In genomic region chr11:64186205-64187165, GRCh38 we compare ENCODE assay signal across 1 cellular context.
TF ChIP-seq lines count a peak whose summit lies in the region.

No MANE protein-coding gene starts in this region.

TF ChIP-seq in H1, 55 proteins besides CTCF, POLR2A, EP300 and RAD21:
- TF ChIP-seq NRF1 (IDR thresholded peaks at IDR 0.05; ENCODE audit: low read depth, low read length) (no peak), SAP30 (IDR thresholded peaks at IDR 0.05; ENCODE audit: insufficient read depth, insufficient replicate concordance, low read length) (peak; percentile 61), KDM4A (IDR thresholded peaks at IDR 0.05; ENCODE audit: low read depth, low read length, severe bottlenecking) (peak; percentile 47), E2F6 (IDR thresholded peaks at IDR 0.05) (no peak), POLR2AphosphoS5 (IDR thresholded peaks at IDR 0.05; ENCODE audit: low read depth, low read length) (peak; percentile 87; the same call in 1 of the 2 replicates), TAF1 (IDR thresholded peaks at IDR 0.05; ENCODE audit: low read depth, low read length) (0 out of 2 replicates have a peak, but pooled peaks have one; percentile 63), TCF12 (IDR thresholded peaks at IDR 0.05; ENCODE audit: low read depth, low read length) (peak; percentile 40; the same call in 1 of the 2 replicates), NANOG (IDR thresholded peaks at IDR 0.05; ENCODE audit: insufficient read depth, low read depth, low read length, poor library complexity, severe bottlenecking) (peak; percentile 4), PHF8 (conservative IDR thresholded peaks at IDR 0.05; ENCODE audit: low read depth, low read length) (peak; percentile 45; the same call in 1 of the 2 replicates), SIN3A (conservative IDR thresholded peaks at IDR 0.05 in 1 of 2, IDR thresholded peaks at IDR 0.05 in 1 of 2; ENCODE audit: low read depth in 1 of 2, low read length in 2 of 2) (peak; percentile 8 to 89; a peak in 2 of 4 replicates), CHD2 (IDR thresholded peaks at IDR 0.05; ENCODE audit: low read length) (no peak), KDM5A (IDR thresholded peaks at IDR 0.05; ENCODE audit: low read length) (no peak), TAF7 (optimal IDR thresholded peaks at IDR 0.05; ENCODE audit: borderline replicate concordance, low read depth, low read length) (peak; percentile 79), TBP (IDR thresholded peaks at IDR 0.05; ENCODE audit: low read depth, low read length) (peak; percentile 52; the same call in 1 of the 2 replicates), YY1 (IDR thresholded peaks at IDR 0.05; ENCODE audit: low read depth, low read length) (0 out of 2 replicates have a peak, but pooled peaks have one; percentile 8)
- TF ChIP-seq, protein P1, sequence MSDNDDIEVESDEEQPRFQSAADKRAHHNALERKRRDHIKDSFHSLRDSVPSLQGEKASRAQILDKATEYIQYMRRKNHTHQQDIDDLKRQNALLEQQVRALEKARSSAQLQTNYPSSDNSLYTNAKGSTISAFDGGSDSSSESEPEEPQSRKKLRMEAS (IDR thresholded peaks at IDR 0.05), result peak; percentile 88
